Comparison of ENCODE assay signal across 8 cellular contexts in the genomic region with DNA sequence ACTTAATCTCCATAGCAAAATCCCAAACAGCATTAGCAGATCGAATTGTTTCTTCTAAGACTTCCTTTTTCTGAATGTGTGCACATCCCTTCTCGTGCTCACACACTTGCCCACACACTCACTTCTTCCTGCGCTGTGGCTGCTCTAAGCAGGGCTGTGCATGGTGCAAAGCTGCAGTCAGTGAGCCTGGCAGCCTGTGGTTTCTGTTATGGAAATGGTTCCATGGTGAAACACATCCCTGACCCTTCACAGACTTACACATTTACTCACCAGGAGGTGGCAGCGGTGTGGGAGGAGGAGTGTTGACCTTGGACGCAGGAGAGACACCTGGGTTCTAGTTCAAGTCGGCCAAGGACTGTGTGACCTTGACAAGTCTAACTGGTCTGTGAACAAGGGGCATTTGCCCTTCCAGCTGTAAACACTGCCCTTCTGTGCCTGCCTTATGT. TPM values are rescaled to one million over a fixed set of nuclear protein-coding genes. Genes with fewer than 3 reads are reported as not detected.
DNase-seq lines count a peak whose midpoint lies in the region; ATAC-seq and TF ChIP-seq lines count a peak whose summit lies in the region.

No MANE protein-coding gene starts in this region.

- no peaks in the 10 kb centered on the region for H3K9me3 ChIP-seq in MM.1S (replicated peaks; ENCODE audit: insufficient read depth, low read length)

- no peak overlapping the region for H3K4me3 Mint-ChIP-seq in activated naive CD4-positive, alpha-beta T cell treated with anti-CD3 and anti-CD28 coated beads, Interleukin-2, amount 10 ng/mL, durations not matched to agents 7 days and 5 days
- peak overlapping the region; percentile 14 to 33 for H3K4me3 Mint-ChIP-seq in activated T-cell treated with anti-CD3 and anti-CD28 coated beads, Interleukin-2, amount 50 U/mL, for 72 hours

- H3K4me1 Mint-ChIP-seq in activated naive CD4-positive, alpha-beta T cell treated with anti-CD3 and anti-CD28 coated beads, Interleukin-2, amount 10 ng/mL, durations not matched to agents 7 days and 5 days, result peaks cover 78% of the 10 kb centered on the region
- H3K4me1 Mint-ChIP-seq in activated T-cell treated with anti-CD3 and anti-CD28 coated beads, Interleukin-2, amount 50 U/mL, for 72 hours (ENCODE audit: low read depth), result peaks cover 69% of the 10 kb centered on the region

- peak; percentile 44 for TF ChIP-seq CTCF in MM.1S (IDR thresholded peaks at IDR 0.05; ENCODE audit: low read length)

- H3K79me2 ChIP-seq in MM.1S (ENCODE audit: low read length), result no peaks in the 10 kb centered on the region

- no peaks in the 10 kb centered on the region for H3K27me3 ChIP-seq in MM.1S (replicated peaks; ENCODE audit: insufficient read depth, low read length)
- no peaks in the 10 kb centered on the region for H3K27me3 ChIP-seq in layer of hippocampus (ENCODE audit: control insufficient read depth, insufficient read depth, low read length)

- no peaks in the 10 kb centered on the region for H4K20me1 ChIP-seq in MM.1S (ENCODE audit: insufficient read depth, low read length)

- H3K27me3 Mint-ChIP-seq in activated naive CD4-positive, alpha-beta T cell treated with anti-CD3 and anti-CD28 coated beads, Interleukin-2, amount 10 ng/mL, durations not matched to agents 7 days and 5 days, result peaks cover 3% of the 10 kb centered on the region
- H3K27me3 Mint-ChIP-seq in activated T-cell treated with anti-CD3 and anti-CD28 coated beads, Interleukin-2, amount 50 U/mL, for 72 hours (ENCODE audit: low read depth), result no peaks in the 10 kb centered on the region

- H3K9me3 Mint-ChIP-seq in activated naive CD4-positive, alpha-beta T cell treated with anti-CD3 and anti-CD28 coated beads, Interleukin-2, amount 10 ng/mL, durations not matched to agents 7 days and 5 days, result no peaks in the 10 kb centered on the region
- no peaks in the 10 kb centered on the region for H3K9me3 Mint-ChIP-seq in activated T-cell treated with anti-CD3 and anti-CD28 coated beads, Interleukin-2, amount 50 U/mL, for 72 hours

- H2AFZ ChIP-seq in MM.1S (ENCODE audit: low read length), result no peak overlapping the region

- no peaks in the 10 kb centered on the region; the same call in 1 of the 2 replicates for H3F3A ChIP-seq in MM.1S (ENCODE audit: insufficient read depth, low read length)

- H3K27ac Mint-ChIP-seq in activated naive CD4-positive, alpha-beta T cell treated with anti-CD3 and anti-CD28 coated beads, Interleukin-2, amount 10 ng/mL, durations not matched to agents 7 days and 5 days, result no peak overlapping the region
- H3K27ac Mint-ChIP-seq in activated T-cell treated with anti-CD3 and anti-CD28 coated beads, Interleukin-2, amount 50 U/mL, for 72 hours, result peak overlapping the region; percentile 16

- no peak overlapping the region for H3K9ac ChIP-seq in MM.1S (ENCODE audit: low read length)

- peak; percentile 38 to 43 for ATAC-seq in activated T-cell treated with anti-CD3 and anti-CD28 coated beads, Interleukin-2, amount 50 U/mL, for 72 hours (replicated peaks in 1 of 2)
- no peak for ATAC-seq in GM19463 (IDR thresholded peaks at IDR 0.05; ENCODE audit: unreplicated experiment)
- ATAC-seq in GM18907 (IDR thresholded peaks at IDR 0.05; ENCODE audit: unreplicated experiment), result no peak
- no peak for ATAC-seq in GM19467 (IDR thresholded peaks at IDR 0.05; ENCODE audit: unreplicated experiment)

- H3K4me2 ChIP-seq in MM.1S (ENCODE audit: low read depth, low read length), result no peak overlapping the region

- CTCF ChIA-PET in activated naive CD4-positive, alpha-beta T cell treated with anti-CD3 and anti-CD28 coated beads, Interleukin-2, amount 10 ng/mL, durations not matched to agents 7 days and 5 days (lab: Charles Lee), result interaction anchor here (0.9 to 1.2 kb wide), 3 partner anchors 13 to 25 kb away, joined by 3 read pairs; a partner anchor contains a TSS

- no peak overlapping the region for H3K4me3 ChIP-seq in MM.1S (ENCODE audit: low read length)

- H3K4me1 ChIP-seq in MM.1S (ENCODE audit: low read length), result peaks cover 28% of the 10 kb centered on the region

- peak; percentile 38 for DNase-seq in activated naive CD4-positive, alpha-beta T cell treated with anti-CD3 and anti-CD28 coated beads, Interleukin-2, amount 10 ng/mL, durations not matched to agents 7 days and 5 days
- no peak for DNase-seq in activated naive CD4-positive, alpha-beta T cell treated with anti-CD3 and anti-CD28 coated beads, Interleukin-2, amount 50 U/mL, for 16 hours
- peak; percentile 44 for DNase-seq in MM.1S
- DNase-seq in activated T-cell treated with anti-CD3 and anti-CD28 coated beads, Interleukin-2, amount 50 U/mL, for 72 hours, result peak; percentile 21 to 36

- no peaks in the 10 kb centered on the region for H3K36me3 Mint-ChIP-seq in activated naive CD4-positive, alpha-beta T cell treated with anti-CD3 and anti-CD28 coated beads, Interleukin-2, amount 10 ng/mL, durations not matched to agents 7 days and 5 days
- H3K36me3 Mint-ChIP-seq in activated T-cell treated with anti-CD3 and anti-CD28 coated beads, Interleukin-2, amount 50 U/mL, for 72 hours (ENCODE audit: insufficient read depth in 2 of 2), result no peaks in the 10 kb centered on the region

- no peaks in the 10 kb centered on the region for H3K36me3 ChIP-seq in MM.1S (replicated peaks; ENCODE audit: insufficient read depth, low read length)

- H3K9me2 ChIP-seq in MM.1S (replicated peaks; ENCODE audit: insufficient read depth, low read length), result no peaks in the 10 kb centered on the region

- H3K27ac ChIP-seq in MM.1S (ENCODE audit: low read length) (no peak overlapping the region), layer of hippocampus (ENCODE audit: low read depth, low read length) (peak overlapping the region; percentile 16)

RNA-seq across cellular contexts. Expression of a gene that starts 24.9 kb away (rescaled TPM):
- 1 to 10 TPM; 5.3 to 5.4 TPM for total RNA-seq in activated T-cell treated with anti-CD3 and anti-CD28 coated beads, Interleukin-2, amount 50 U/mL, for 72 hours

Comparison
In these comparisons a context has a peak if more than half of its experiments do, and no peak if none do; other contexts are left out.
1. ATAC-seq: peak in activated T-cell treated with anti-CD3 and anti-CD28 coated beads, Interleukin-2, amount 50 U/mL, for 72 hours (2 of 2); none in GM19463 (single experiment), GM18907 (single experiment) and GM19467 (single experiment).